7 cellular contexts compared by ENCODE assay signal in the genomic region with DNA sequence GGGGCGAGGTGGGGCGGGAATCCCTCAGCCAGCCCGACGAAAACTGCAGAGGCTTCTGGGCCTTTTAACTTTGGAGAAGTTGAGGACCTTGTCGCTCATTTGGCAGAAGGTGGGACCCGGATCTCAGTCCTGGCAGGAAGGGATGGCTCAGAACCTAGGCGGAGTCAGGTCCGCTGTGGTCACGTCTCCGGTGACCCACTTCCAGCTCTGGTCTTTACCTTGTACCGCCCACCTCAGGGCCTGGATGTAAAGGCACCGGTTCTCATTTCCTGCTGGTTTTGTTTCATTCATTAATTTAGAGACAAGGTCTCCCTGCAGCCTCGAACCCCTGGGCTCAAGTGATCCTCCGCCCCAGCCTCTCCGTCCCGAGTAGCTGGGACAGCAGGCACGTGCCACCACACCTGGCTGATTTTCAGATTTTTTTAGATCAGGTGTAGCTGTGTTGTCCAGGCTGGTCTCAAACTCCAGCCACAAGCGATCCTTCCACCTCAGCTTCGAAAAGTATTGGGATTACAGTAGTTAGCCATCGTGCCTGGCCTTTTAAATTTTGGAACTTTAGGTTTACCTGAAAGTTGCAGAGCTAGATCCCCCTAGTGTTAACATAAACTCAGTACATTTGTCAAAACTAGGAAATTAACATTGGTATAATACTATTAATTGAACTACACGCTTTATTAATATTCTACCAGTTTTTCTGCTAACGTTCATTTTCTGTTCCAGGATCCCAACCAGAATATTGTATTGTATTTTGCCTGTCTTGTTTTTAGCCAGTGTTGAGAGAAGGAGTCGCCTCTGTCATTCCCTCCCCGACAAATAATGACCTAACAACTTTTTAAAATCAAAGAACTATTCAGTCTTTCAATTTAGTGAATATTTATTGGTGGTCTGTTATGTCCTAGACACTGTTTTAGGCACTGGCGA.
DNase-seq lines count a peak whose midpoint lies in the region; TF ChIP-seq lines count a peak whose summit lies in the region.

No MANE protein-coding gene starts in this region.

- H3K36me3 ChIP-seq in HAP-1 (replicated peaks), result no peaks in the 10 kb centered on the region

- H3K27me3 ChIP-seq in HAP-1 (ENCODE audit: low read depth), result no peaks in the 10 kb centered on the region

- peaks cover 11% of the 10 kb centered on the region for H3K4me1 ChIP-seq in HAP-1

- in situ Hi-C loops in HAP-1 (cut with MboI; ENCODE audit: low sequenced_read_pairs), result no loop called here

- no peaks in the 10 kb centered on the region for H3K9me3 ChIP-seq in HAP-1

- DNase-seq in GM12865 (ENCODE audit: low read depth), result peak; percentile 91
- DNase-seq in HAP-1 (ENCODE audit: low spot score in 2 of 2), result peak in 1 of 2 experiments; percentile 32
- peak; percentile 57 for DNase-seq in LoVo (ENCODE audit: low spot score)
- DNase-seq in T-helper 22 cell (ENCODE audit: low read depth), result peak; percentile 42
- DNase-seq in caudate nucleus (lab: John Stamatoyannopoulos, UW), result peak in 12 of 61 donors; percentile 38 to 67 (median 48)
- DNase-seq in kidney tubule cell (ENCODE audit: low spot score), result peak; percentile 80
- DNase-seq in stimulated activated CD4-positive, alpha-beta T cell treated with anti-CD3 and anti-CD28 coated beads, Interleukin-4, amount 100 ng/mL, for 1 hour, result peak; percentile 36

- peak; percentile 37 for TF ChIP-seq CTCF in GM12865 (IDR thresholded peaks at IDR 0.05; ENCODE audit: insufficient read depth, low read depth, low read length, missing control alignments)

- H3K4me3 ChIP-seq in GM12865 (ENCODE audit: low read depth, low read length), result peak overlapping the region; percentile 86
- peak overlapping the region; percentile 62 for H3K4me3 ChIP-seq in HAP-1

- H3K27ac ChIP-seq in caudate nucleus (ENCODE audit: low read depth, low read length), result peak overlapping the region; percentile 37
